In the genomic region with DNA sequence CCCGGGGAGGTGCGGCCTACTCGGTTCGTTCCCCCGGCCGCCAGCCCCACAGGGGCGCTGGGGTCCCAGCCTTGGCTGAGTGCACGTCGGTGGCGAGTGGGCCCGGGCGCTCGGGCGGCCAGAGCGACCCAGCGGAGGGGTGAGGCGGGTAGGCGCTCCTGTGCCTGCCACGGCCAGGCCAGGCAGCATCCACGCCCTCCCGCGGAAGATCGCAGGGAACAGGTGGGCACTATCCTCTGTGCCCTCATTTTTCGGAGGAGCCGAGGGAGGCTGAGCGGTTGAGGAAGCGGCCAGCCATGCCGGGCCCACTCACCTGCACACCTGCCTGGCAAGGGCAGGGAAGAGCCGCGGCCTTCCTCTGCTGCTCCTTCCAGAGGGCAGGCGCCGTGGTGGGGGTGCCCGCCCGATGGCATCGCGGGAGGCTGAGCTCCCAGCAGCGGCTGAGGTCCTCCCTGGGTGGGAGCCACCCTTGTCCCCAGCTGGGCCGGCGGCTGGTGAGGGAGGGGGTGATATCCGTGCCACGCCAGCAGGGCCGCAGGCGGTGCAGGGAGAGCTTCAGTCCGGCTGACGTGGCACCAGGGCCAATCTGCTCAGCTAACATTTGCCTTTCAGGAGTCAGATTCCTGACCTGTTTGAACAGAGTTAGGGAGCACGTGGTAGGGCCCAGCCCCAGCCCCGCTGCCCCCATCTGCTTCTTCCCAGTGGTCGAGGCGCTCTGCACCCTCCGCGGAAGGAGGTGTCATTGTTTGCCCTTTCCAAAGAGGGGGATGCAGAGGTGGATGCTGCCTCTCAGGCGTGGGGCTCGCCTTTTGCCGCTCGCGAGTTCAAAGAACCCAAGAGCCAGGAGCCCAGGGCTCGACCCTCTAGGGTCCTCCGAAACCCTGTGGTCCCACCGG, we compare ENCODE assay signal across 1 cellular context.
TF ChIP-seq lines count a peak whose summit lies in the region.

No MANE protein-coding gene starts in this region.

TF ChIP-seq in HepG2, 621 proteins besides CTCF, POLR2A, EP300 and RAD21 (continued from another document and continues in another):
- TF ChIP-seq, protein P1, sequence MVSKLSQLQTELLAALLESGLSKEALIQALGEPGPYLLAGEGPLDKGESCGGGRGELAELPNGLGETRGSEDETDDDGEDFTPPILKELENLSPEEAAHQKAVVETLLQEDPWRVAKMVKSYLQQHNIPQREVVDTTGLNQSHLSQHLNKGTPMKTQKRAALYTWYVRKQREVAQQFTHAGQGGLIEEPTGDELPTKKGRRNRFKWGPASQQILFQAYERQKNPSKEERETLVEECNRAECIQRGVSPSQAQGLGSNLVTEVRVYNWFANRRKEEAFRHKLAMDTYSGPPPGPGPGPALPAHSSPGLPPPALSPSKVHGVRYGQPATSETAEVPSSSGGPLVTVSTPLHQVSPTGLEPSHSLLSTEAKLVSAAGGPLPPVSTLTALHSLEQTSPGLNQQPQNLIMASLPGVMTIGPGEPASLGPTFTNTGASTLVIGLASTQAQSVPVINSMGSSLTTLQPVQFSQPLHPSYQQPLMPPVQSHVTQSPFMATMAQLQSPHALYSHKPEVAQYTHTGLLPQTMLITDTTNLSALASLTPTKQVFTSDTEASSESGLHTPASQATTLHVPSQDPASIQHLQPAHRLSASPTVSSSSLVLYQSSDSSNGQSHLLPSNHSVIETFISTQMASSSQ (IDR thresholded peaks at IDR 0.05; ENCODE audit: low read depth) = no peak
- TF ChIP-seq, protein P1 (CRISPR knock-in tag; IDR thresholded peaks at IDR 0.05; ENCODE audit: borderline replicate concordance) = no peak
- TF ChIP-seq RBAK (CRISPR knock-in tag; IDR thresholded peaks at IDR 0.05) = no peak
- no peak for TF ChIP-seq ZNF451 (CRISPR knock-in tag; IDR thresholded peaks at IDR 0.05)
- TF ChIP-seq, protein P2, sequence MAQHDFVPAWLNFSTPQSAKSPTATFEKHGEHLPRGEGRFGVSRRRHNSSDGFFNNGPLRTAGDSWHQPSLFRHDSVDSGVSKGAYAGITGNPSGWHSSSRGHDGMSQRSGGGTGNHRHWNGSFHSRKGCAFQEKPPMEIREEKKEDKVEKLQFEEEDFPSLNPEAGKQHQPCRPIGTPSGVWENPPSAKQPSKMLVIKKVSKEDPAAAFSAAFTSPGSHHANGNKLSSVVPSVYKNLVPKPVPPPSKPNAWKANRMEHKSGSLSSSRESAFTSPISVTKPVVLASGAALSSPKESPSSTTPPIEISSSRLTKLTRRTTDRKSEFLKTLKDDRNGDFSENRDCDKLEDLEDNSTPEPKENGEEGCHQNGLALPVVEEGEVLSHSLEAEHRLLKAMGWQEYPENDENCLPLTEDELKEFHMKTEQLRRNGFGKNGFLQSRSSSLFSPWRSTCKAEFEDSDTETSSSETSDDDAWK (CRISPR knock-in tag; IDR thresholded peaks at IDR 0.05) = no peak
- TF ChIP-seq ZNF780A (CRISPR knock-in tag; IDR thresholded peaks at IDR 0.05) = no peak
- no peak for TF ChIP-seq ZNF850 (CRISPR knock-in tag; conservative IDR thresholded peaks at IDR 0.05)
- TF ChIP-seq NRL (CRISPR knock-in tag; IDR thresholded peaks at IDR 0.05; ENCODE audit: borderline replicate concordance) = 0 out of 2 replicates have a peak, but pooled peaks have one; percentile 31
- TF ChIP-seq ZFP36L1 (CRISPR knock-in tag; IDR thresholded peaks at IDR 0.05) = peak; percentile 53; the same call in 1 of the 2 replicates
- TF ChIP-seq, protein P3, sequence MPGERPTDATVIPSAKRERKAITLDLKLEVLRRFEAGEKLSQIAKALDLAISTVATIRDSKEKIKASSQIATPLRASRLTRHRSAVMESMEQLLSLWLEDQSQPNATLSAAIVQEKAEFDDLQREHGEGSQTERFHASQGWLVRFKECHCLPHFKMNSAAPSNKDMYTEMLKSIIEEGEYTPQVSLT (CRISPR knock-in tag; IDR thresholded peaks at IDR 0.05; ENCODE audit: borderline replicate concordance, low read depth) = no peak
- TF ChIP-seq MIER2 (CRISPR knock-in tag; IDR thresholded peaks at IDR 0.05) = no peak
- TF ChIP-seq, protein P4, sequence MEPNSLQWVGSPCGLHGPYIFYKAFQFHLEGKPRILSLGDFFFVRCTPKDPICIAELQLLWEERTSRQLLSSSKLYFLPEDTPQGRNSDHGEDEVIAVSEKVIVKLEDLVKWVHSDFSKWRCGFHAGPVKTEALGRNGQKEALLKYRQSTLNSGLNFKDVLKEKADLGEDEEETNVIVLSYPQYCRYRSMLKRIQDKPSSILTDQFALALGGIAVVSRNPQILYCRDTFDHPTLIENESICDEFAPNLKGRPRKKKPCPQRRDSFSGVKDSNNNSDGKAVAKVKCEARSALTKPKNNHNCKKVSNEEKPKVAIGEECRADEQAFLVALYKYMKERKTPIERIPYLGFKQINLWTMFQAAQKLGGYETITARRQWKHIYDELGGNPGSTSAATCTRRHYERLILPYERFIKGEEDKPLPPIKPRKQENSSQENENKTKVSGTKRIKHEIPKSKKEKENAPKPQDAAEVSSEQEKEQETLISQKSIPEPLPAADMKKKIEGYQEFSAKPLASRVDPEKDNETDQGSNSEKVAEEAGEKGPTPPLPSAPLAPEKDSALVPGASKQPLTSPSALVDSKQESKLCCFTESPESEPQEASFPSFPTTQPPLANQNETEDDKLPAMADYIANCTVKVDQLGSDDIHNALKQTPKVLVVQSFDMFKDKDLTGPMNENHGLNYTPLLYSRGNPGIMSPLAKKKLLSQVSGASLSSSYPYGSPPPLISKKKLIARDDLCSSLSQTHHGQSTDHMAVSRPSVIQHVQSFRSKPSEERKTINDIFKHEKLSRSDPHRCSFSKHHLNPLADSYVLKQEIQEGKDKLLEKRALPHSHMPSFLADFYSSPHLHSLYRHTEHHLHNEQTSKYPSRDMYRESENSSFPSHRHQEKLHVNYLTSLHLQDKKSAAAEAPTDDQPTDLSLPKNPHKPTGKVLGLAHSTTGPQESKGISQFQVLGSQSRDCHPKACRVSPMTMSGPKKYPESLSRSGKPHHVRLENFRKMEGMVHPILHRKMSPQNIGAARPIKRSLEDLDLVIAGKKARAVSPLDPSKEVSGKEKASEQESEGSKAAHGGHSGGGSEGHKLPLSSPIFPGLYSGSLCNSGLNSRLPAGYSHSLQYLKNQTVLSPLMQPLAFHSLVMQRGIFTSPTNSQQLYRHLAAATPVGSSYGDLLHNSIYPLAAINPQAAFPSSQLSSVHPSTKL (CRISPR knock-in tag; IDR thresholded peaks at IDR 0.05) = no peak
- no peak for TF ChIP-seq FLYWCH1 (CRISPR knock-in tag; IDR thresholded peaks at IDR 0.05)
- no peak for TF ChIP-seq PCBP1 (IDR thresholded peaks at IDR 0.05; ENCODE audit: borderline replicate concordance, low read depth, low read length)
- no peak for TF ChIP-seq KDM1A (CRISPR knock-in tag; IDR thresholded peaks at IDR 0.05)
- no peak for TF ChIP-seq SATB2 (CRISPR knock-in tag; IDR thresholded peaks at IDR 0.05)
- TF ChIP-seq HNRNPK (IDR thresholded peaks at IDR 0.05; ENCODE audit: low read depth, low read length, poor library complexity, severe bottlenecking) = no peak
- TF ChIP-seq, protein P5, sequence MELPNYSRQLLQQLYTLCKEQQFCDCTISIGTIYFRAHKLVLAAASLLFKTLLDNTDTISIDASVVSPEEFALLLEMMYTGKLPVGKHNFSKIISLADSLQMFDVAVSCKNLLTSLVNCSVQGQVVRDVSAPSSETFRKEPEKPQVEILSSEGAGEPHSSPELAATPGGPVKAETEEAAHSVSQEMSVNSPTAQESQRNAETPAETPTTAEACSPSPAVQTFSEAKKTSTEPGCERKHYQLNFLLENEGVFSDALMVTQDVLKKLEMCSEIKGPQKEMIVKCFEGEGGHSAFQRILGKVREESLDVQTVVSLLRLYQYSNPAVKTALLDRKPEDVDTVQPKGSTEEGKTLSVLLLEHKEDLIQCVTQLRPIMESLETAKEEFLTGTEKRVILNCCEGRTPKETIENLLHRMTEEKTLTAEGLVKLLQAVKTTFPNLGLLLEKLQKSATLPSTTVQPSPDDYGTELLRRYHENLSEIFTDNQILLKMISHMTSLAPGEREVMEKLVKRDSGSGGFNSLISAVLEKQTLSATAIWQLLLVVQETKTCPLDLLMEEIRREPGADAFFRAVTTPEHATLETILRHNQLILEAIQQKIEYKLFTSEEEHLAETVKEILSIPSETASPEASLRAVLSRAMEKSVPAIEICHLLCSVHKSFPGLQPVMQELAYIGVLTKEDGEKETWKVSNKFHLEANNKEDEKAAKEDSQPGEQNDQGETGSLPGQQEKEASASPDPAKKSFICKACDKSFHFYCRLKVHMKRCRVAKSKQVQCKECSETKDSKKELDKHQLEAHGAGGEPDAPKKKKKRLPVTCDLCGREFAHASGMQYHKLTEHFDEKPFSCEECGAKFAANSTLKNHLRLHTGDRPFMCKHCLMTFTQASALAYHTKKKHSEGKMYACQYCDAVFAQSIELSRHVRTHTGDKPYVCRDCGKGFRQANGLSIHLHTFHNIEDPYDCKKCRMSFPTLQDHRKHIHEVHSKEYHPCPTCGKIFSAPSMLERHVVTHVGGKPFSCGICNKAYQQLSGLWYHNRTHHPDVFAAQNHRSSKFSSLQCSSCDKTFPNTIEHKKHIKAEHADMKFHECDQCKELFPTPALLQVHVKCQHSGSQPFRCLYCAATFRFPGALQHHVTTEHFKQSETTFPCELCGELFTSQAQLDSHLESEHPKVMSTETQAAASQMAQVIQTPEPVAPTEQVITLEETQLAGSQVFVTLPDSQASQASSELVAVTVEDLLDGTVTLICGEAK (IDR thresholded peaks at IDR 0.05) = no peak
- TF ChIP-seq, protein P5 (CRISPR knock-in tag; IDR thresholded peaks at IDR 0.05) = no peak
- 0 out of 2 replicates have a peak, but pooled peaks have one; percentile 33 for TF ChIP-seq BRD4 (CRISPR knock-in tag; IDR thresholded peaks at IDR 0.05)
- no peak for TF ChIP-seq CC2D1A (CRISPR knock-in tag; IDR thresholded peaks at IDR 0.05)
- no peak for TF ChIP-seq RAD51 (IDR thresholded peaks at IDR 0.05; ENCODE audit: borderline replicate concordance)
- no peak for TF ChIP-seq CBX5 (CRISPR knock-in tag; IDR thresholded peaks at IDR 0.05; ENCODE audit: borderline replicate concordance)
- TF ChIP-seq, protein P6, sequence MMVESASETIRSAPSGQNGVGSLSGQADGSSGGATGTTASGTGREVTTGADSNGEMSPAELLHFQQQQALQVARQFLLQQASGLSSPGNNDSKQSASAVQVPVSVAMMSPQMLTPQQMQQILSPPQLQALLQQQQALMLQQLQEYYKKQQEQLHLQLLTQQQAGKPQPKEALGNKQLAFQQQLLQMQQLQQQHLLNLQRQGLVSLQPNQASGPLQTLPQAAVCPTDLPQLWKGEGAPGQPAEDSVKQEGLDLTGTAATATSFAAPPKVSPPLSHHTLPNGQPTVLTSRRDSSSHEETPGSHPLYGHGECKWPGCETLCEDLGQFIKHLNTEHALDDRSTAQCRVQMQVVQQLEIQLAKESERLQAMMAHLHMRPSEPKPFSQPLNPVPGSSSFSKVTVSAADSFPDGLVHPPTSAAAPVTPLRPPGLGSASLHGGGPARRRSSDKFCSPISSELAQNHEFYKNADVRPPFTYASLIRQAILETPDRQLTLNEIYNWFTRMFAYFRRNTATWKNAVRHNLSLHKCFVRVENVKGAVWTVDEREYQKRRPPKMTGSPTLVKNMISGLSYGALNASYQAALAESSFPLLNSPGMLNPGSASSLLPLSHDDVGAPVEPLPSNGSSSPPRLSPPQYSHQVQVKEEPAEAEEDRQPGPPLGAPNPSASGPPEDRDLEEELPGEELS (CRISPR knock-in tag; IDR thresholded peaks at IDR 0.05) = 0 out of 2 replicates have a peak, but pooled peaks have one; percentile 23
- TF ChIP-seq SMAD9 (CRISPR knock-in tag; IDR thresholded peaks at IDR 0.05) = no peak
- no peak for TF ChIP-seq ZNF230 (CRISPR knock-in tag; IDR thresholded peaks at IDR 0.05)
- TF ChIP-seq, protein P7, sequence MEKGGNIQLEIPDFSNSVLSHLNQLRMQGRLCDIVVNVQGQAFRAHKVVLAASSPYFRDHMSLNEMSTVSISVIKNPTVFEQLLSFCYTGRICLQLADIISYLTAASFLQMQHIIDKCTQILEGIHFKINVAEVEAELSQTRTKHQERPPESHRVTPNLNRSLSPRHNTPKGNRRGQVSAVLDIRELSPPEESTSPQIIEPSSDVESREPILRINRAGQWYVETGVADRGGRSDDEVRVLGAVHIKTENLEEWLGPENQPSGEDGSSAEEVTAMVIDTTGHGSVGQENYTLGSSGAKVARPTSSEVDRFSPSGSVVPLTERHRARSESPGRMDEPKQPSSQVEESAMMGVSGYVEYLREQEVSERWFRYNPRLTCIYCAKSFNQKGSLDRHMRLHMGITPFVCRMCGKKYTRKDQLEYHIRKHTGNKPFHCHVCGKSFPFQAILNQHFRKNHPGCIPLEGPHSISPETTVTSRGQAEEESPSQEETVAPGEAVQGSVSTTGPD (CRISPR knock-in tag; IDR thresholded peaks at IDR 0.05) = no peak
